In the genomic region with DNA sequence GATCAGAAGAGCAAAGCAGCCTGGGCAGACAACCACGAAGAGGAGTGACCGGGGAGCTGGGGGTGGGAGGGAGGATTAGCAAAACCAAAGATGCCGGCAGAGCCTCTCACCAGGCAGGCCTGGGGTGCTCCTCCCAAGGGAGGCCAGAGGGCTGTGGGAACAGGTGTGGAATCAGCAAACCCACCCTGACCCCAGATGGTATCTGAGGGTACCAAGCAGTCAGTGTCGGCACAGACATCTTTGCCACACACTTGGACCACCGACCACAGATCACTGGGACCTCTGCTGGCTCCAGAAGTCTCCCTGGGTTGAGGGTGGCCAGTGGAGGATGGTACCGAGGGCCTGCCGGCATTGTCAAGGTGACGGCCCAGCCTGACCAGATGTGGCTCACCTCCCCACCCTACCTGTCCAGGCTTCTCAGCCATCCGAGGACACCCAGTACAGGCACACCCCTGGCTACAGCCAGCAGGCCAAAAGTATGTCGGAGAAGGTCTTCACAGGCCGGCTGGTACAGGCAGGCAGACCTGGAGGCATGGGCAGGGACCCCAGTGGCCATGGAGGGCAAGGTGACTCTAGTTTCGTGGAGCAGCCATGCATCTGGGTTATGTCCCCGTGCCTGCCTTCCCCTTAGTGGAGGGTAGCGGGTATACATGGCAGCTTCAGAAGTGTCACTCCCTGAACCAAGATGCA, we compare ENCODE assay signal across 27 cellular contexts.
"Had no signal": no experiment of that assay in that cellular context is flagged by ENCODE, and none has a peak within 500 bp of the region (broad histone marks: within the 10 kb centered on the region; RNA-seq: fewer than 3 reads in every experiment).

No MANE protein-coding gene starts in this region.

- H3K27me3 Mint-ChIP-seq: dendritic cell treated with granulocyte-macrophage colony-stimulating factor and Interleukin-4, amounts not matched to agents 40 ng/mL and 50 ng/mL, for 4 days; memory B cell; progenitor cell of endocrine pancreas had no signal

- H3K4me3 ChIP-seq: colonic mucosa, gastrocnemius medialis, lung, smooth muscle cell, stomach, thyroid gland had no signal

- ATAC-seq: esophagus mucosa, gastrocnemius medialis, left lobe of liver, sciatic nerve had no signal

- H3K9me3 ChIP-seq: colonic mucosa, gastrocnemius medialis, stomach, thyroid gland had no signal

- H3K4me3 Mint-ChIP-seq: dendritic cell treated with granulocyte-macrophage colony-stimulating factor and Interleukin-4, amounts not matched to agents 40 ng/mL and 50 ng/mL, for 4 days; endodermal cell; memory B cell; natural killer cell had no signal

- H3K9me3 Mint-ChIP-seq: dendritic cell treated with granulocyte-macrophage colony-stimulating factor and Interleukin-4, amounts not matched to agents 40 ng/mL and 50 ng/mL, for 4 days; endodermal cell; memory B cell; natural killer cell had no signal

- H3K4me1 ChIP-seq: colonic mucosa, thyroid gland had no signal

- DNase-seq: colonic mucosa; effector CD8-positive, alpha-beta T cell; endodermal cell; foreskin fibroblast; gastrocnemius medialis; head of caudate nucleus; kidney; natural killer cell; occipital lobe; stimulated activated CD4-positive, alpha-beta T cell treated with anti-CD3 and anti-CD28 coated beads, Interleukin-12 subunit alpha, Interleukin-12 subunit beta, amount 100 ng/mL, for 4 hours; stimulated activated CD4-positive, alpha-beta T cell treated with anti-CD3 and anti-CD28 coated beads, Interleukin-1b, Interleukin-23, amount 100 ng/mL, for 48 hours; stimulated activated CD4-positive, alpha-beta T cell treated with anti-CD3 and anti-CD28 coated beads, Interleukin-4, amount 100 ng/mL, for 1 hour; stimulated activated CD8-positive, alpha-beta memory T cell treated with anti-CD3 and anti-CD28 coated beads, Interleukin-4, amount 100 ng/mL, for 48 hours; stimulated activated naive CD4-positive, alpha-beta T cell treated with Interleukin-2 at 50 U/mL for 16 hours; stomach; thyroid gland; trophoblast cell had no signal

- H3K4me1 Mint-ChIP-seq: endodermal cell, memory B cell had no signal

- H3K27me3 ChIP-seq: colonic mucosa, gastrocnemius medialis, stomach, thyroid gland had no signal

- H3K27ac ChIP-seq: colonic mucosa, epithelial cell of prostate, gastrocnemius medialis, parathyroid adenoma, thyroid gland had no signal

- H3K36me3 ChIP-seq: colonic mucosa had no signal

- H3K27ac Mint-ChIP-seq: dendritic cell treated with granulocyte-macrophage colony-stimulating factor and Interleukin-4, amounts not matched to agents 40 ng/mL and 50 ng/mL, for 4 days; endodermal cell; memory B cell; natural killer cell; progenitor cell of endocrine pancreas had no signal
